In the genomic region with DNA sequence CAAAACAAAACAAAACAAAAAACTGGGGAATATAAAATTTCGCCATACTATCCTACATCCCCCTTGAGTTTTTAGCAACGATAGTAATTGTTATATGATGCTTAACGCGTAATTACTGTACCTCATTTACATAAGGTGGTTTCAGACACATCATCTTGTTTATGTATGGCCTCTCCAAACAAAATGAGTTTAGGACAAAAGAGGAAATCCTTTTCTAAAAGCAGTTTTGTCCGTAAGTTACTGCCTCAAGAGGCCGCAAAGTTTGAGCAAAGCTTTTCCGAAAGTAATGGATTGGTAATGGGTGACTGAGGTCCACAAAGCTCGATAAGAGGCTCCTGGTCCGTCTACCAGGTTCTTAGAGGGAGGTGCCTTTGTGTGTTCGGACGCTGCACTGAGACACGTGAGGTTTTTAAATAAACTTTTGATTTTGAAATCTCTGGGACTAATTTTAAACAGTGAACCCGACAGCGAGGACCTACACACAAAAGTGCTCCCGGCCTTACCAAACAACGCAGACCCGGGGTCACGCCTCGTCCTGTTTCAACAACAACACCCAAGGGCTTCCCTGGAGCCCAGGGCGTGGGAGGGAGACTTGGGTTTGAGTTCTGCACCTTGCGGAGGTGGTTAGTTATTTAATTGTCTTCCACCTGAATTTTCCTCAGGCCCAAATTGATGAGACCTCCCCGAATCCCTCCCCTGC, we compare ENCODE assay signal across 8 cellular contexts. TPM values are rescaled to one million over a fixed set of nuclear protein-coding genes. Genes with fewer than 3 reads are reported as not detected.
DNase-seq lines count a peak whose midpoint lies in the region; ATAC-seq and TF ChIP-seq lines count a peak whose summit lies in the region.

No MANE protein-coding gene starts in this region.

- no peak for DNase-seq in CD4-positive, alpha-beta T cell
- peak; percentile 12 for DNase-seq in amniotic epithelial cell (ENCODE audit: low read depth)
- no peak for DNase-seq in stomach

- no peaks in the 10 kb centered on the region for H3K27me3 Mint-ChIP-seq in CD4-positive, alpha-beta T cell

- WGBS in stomach, 5 donors: 15 to 25% (median 16%) methylated on average over 22 of the region's 22 CpGs

- peak overlapping the region; percentile 92 for H3K4me3 Mint-ChIP-seq in CD4-positive, alpha-beta T cell

- no peak for ATAC-seq in CD4-positive, alpha-beta T cell (ENCODE audit: poor library complexity)
- ATAC-seq in HG03064 (IDR thresholded peaks at IDR 0.05; ENCODE audit: low read depth, unreplicated experiment) (peak; percentile 11), HG02870 (IDR thresholded peaks at IDR 0.05; ENCODE audit: unreplicated experiment) (no peak), GM18870 (IDR thresholded peaks at IDR 0.05; ENCODE audit: unreplicated experiment) (no peak), HG02763 (IDR thresholded peaks at IDR 0.05; ENCODE audit: unreplicated experiment) (no peak)

- H3K27ac Mint-ChIP-seq in CD4-positive, alpha-beta T cell: peak overlapping the region; percentile 91

- TF ChIP-seq CTCF in CD4-positive, alpha-beta T cell (IDR thresholded peaks at IDR 0.05): no peak
- TF ChIP-seq CTCF in stomach (IDR thresholded peaks at IDR 0.05): no peak

- peaks cover 14 to 43% (median 30%) of the 10 kb centered on the region in 4 donors for H3K4me1 ChIP-seq in stomach

- no peaks in the 10 kb centered on the region for H3K9me3 Mint-ChIP-seq in CD4-positive, alpha-beta T cell

- no peaks in the 10 kb centered on the region for H3K9me3 ChIP-seq in CD4-positive, alpha-beta T cell (ENCODE audit: control insufficient read depth, low read length)
- no peaks in the 10 kb centered on the region for H3K9me3 ChIP-seq in stomach

- H3K4me1 Mint-ChIP-seq in CD4-positive, alpha-beta T cell (ENCODE audit: low read depth): peaks cover 30% of the 10 kb centered on the region

- H3K27ac ChIP-seq in CD4-positive, alpha-beta T cell (ENCODE audit: low read depth, low read length): peak overlapping the region; percentile 69
- peak overlapping the region; percentile 94 for H3K27ac ChIP-seq in layer of hippocampus (ENCODE audit: low read depth, low read length)
- H3K27ac ChIP-seq in stomach: peak overlapping the region; percentile 95 to 98 (median 96)

- no peak for TF ChIP-seq EP300 in stomach (IDR thresholded peaks at IDR 0.05)

- H3K36me3 Mint-ChIP-seq in CD4-positive, alpha-beta T cell (ENCODE audit: low read depth): peaks cover 7% of the 10 kb centered on the region

- no peaks in the 10 kb centered on the region for H3K27me3 ChIP-seq in CD4-positive, alpha-beta T cell (ENCODE audit: control insufficient read depth, insufficient read depth, low read length)
- H3K27me3 ChIP-seq in layer of hippocampus (ENCODE audit: control insufficient read depth, insufficient read depth, low read length) (no peaks in the 10 kb centered on the region), stomach (no peaks in the 10 kb centered on the region)

- POLR2A ChIA-PET in CD4-positive, alpha-beta T cell (lab: Charles Lee): interaction anchor here (0.6 to 2.4 kb wide), 10 partner anchors 12 to 533 kb away, joined by 3 to 72 read pairs (median 3); partner anchors contain the start of genes MAP2K5, PIAS1 and RNU6-1

- CTCF ChIA-PET in CD4-positive, alpha-beta T cell (lab: Charles Lee): no interaction called here

- intact Hi-C loops in CD4-positive, alpha-beta T cell (cut with DNase I, micrococcal nuclease): loop anchor here in 1 of 2 experiments (5.0 to 10.0 kb wide), 4 partner anchors 63 to 757 kb away; partner anchors contain the start of genes CLN6, FEM1B and PIAS1
- intact Hi-C loops in stomach (cut with DNase I; ENCODE audit: low total_unique reads): no loop called here

- peak overlapping the region; percentile 66 to 84 (median 76) for H3K4me3 ChIP-seq in stomach

- H3K36me3 ChIP-seq in stomach: peaks cover 0 to 19% (median 6%) of the 10 kb centered on the region in 4 donors

- TF ChIP-seq POLR2A in stomach (IDR thresholded peaks at IDR 0.05): no peak

RNA-seq across cellular contexts. Expression of gene C15orf61, which starts 0.5 kb away (rescaled TPM):
- 10 to 100 TPM; 11.3 to 12.0 TPM for total RNA-seq in CD4-positive, alpha-beta T cell
- 10 to 100 TPM in 1 of 5 donors, 1 to 10 TPM in 2, under 1 TPM in 2; 0.14 to 19.4 (median 1.3) TPM for total RNA-seq in stomach
- polyA plus RNA-seq in stomach: 1 to 10 TPM; 1.7 to 2.9 (median 2.5) TPM

RNA-seq across cellular contexts. Expression of gene MAP2K5, which starts 22.1 kb away (rescaled TPM):
- 10 to 100 TPM; 22.2 to 27.9 TPM for total RNA-seq in CD4-positive, alpha-beta T cell
- total RNA-seq in stomach: 10 to 100 TPM in 4 of 5 donors, 1 to 10 TPM in 1; 1.8 to 94.6 (median 19.7) TPM
- polyA plus RNA-seq in stomach: 10 to 100 TPM in 2 of 3 donors, 1 to 10 TPM in 1; 7.2 to 11.8 (median 10.4) TPM
